1 cellular context compared by ENCODE assay signal in genomic region chr6:157978021-157978783, GRCh38.
TF ChIP-seq lines count a peak whose summit lies in the region.

No MANE protein-coding gene starts in this region.

TF ChIP-seq in HepG2, 621 proteins besides CTCF, POLR2A, EP300 and RAD21 (continues in another document):
- TF ChIP-seq ZBTB40 (IDR thresholded peaks at IDR 0.05) = no peak
- TF ChIP-seq ZBTB40 (CRISPR knock-in tag; IDR thresholded peaks at IDR 0.05) = no peak
- no peak for TF ChIP-seq HINFP (CRISPR knock-in tag; IDR thresholded peaks at IDR 0.05; ENCODE audit: low read depth)
- TF ChIP-seq ZHX2 (IDR thresholded peaks at IDR 0.05; ENCODE audit: low read depth) = no peak
- no peak for TF ChIP-seq ZHX2 (CRISPR knock-in tag; IDR thresholded peaks at IDR 0.05; ENCODE audit: borderline replicate concordance)
- TF ChIP-seq CEBPB (IDR thresholded peaks at IDR 0.05; ENCODE audit: borderline replicate concordance, low read depth, low read length) = peak; percentile 81
- no peak for TF ChIP-seq ZNF234 (CRISPR knock-in tag; conservative IDR thresholded peaks at IDR 0.05)
- no peak for TF ChIP-seq ZNF282 (IDR thresholded peaks at IDR 0.05; ENCODE audit: partially characterized antibody)
- no peak for TF ChIP-seq PCBP1 (IDR thresholded peaks at IDR 0.05; ENCODE audit: borderline replicate concordance, low read depth, low read length)
- no peak for TF ChIP-seq ZC3H4 (CRISPR knock-in tag; IDR thresholded peaks at IDR 0.05; ENCODE audit: borderline replicate concordance)
- TF ChIP-seq RFXAP (CRISPR knock-in tag; IDR thresholded peaks at IDR 0.05; ENCODE audit: borderline replicate concordance) = no peak
- TF ChIP-seq CEBPG (CRISPR knock-in tag; IDR thresholded peaks at IDR 0.05) = peak; percentile 78
- TF ChIP-seq MAFG (CRISPR knock-in tag; IDR thresholded peaks at IDR 0.05) = no peak
- TF ChIP-seq FOXC1 (CRISPR knock-in tag; IDR thresholded peaks at IDR 0.05; ENCODE audit: borderline replicate concordance) = no peak
- TF ChIP-seq GATAD2A (CRISPR knock-in tag; IDR thresholded peaks at IDR 0.05) = 0 out of 2 replicates have a peak, but pooled peaks have one; percentile 49
- no peak for TF ChIP-seq MTERF4 (CRISPR knock-in tag; IDR thresholded peaks at IDR 0.05)
- no peak for TF ChIP-seq ISX (CRISPR knock-in tag; conservative IDR thresholded peaks at IDR 0.05)
- TF ChIP-seq USF2 (IDR thresholded peaks at IDR 0.05; ENCODE audit: low read depth, low read length) = 0 out of 2 replicates have a peak, but pooled peaks have one; percentile 6
- no peak; the same call in 1 of the 2 replicates for TF ChIP-seq USF2 (CRISPR knock-in tag; IDR thresholded peaks at IDR 0.05; ENCODE audit: borderline replicate concordance)
- TF ChIP-seq ADNP (CRISPR knock-in tag; IDR thresholded peaks at IDR 0.05) = no peak
- TF ChIP-seq MYPOP (CRISPR knock-in tag; IDR thresholded peaks at IDR 0.05) = peak; percentile 41; the same call in 1 of the 2 replicates
- no peak for TF ChIP-seq ZBTB37 (CRISPR knock-in tag; IDR thresholded peaks at IDR 0.05)
- TF ChIP-seq PITX1 (CRISPR knock-in tag; IDR thresholded peaks at IDR 0.05) = 0 out of 2 replicates have a peak, but pooled peaks have one; percentile 17
- peak; percentile 69; the same call in 1 of the 2 replicates for TF ChIP-seq ZNF281 (CRISPR knock-in tag; IDR thresholded peaks at IDR 0.05; ENCODE audit: borderline replicate concordance)
- TF ChIP-seq ATF4 (CRISPR knock-in tag; IDR thresholded peaks at IDR 0.05) = peak in 1 of 2 experiments; percentile 89; a peak in 2 of 4 replicates
- TF ChIP-seq HMG20B (CRISPR knock-in tag; conservative IDR thresholded peaks at IDR 0.05) = no peak
